In genomic region chr10:95423327-95424005, GRCh38 we compare ENCODE assay signal across 14 cellular contexts.
DNase-seq lines count a peak whose midpoint lies in the region; ATAC-seq and TF ChIP-seq lines count a peak whose summit lies in the region.
"Had no signal": no experiment of that assay in that cellular context is flagged by ENCODE, and none has a peak within 500 bp of the region (broad histone marks: within the 10 kb centered on the region; RNA-seq: fewer than 3 reads in every experiment).

No MANE protein-coding gene starts in this region.

- CTCF ChIA-PET in WTC11 (lab: Charles Lee), result interaction anchor here (0.7 to 1.1 kb wide), 2 partner anchors 176 to 178 kb away, joined by 3 read pairs; no protein-coding TSS in a partner anchor

- H3K36me3 Mint-ChIP-seq in WTC11, result no peaks in the 10 kb centered on the region
- no peaks in the 10 kb centered on the region for H3K36me3 Mint-ChIP-seq in stimulated activated naive B cell treated with anti-CD40 and anti-IgM and Interleukin-4, amounts not matched to agents 10 μg/mL and 1 μg/mL and 100 μg/mL, for 72 hours
- no peaks in the 10 kb centered on the region for H3K36me3 Mint-ChIP-seq in activated T-helper 2 cell treated with anti-CD3 and anti-CD28 coated beads, Interferon-gamma antibody, Interleukin-2, Interleukin-4, amounts not matched to agents 10 μg/mL and 5 μg/mL and 100 μg/mL, durations not matched to agents 14 hours and 24 hours and 36 hours (ENCODE audit: low read depth)
- no peaks in the 10 kb centered on the region for H3K36me3 Mint-ChIP-seq in activated T-cell treated with anti-CD3 and anti-CD28 coated beads, Interleukin-2, amount 50 U/mL, for 72 hours (ENCODE audit: insufficient read depth in 2 of 2)
- H3K36me3 Mint-ChIP-seq: CD14-positive monocyte had no signal

- no peaks in the 10 kb centered on the region for H3K4me1 Mint-ChIP-seq in WTC11
- no peaks in the 10 kb centered on the region for H3K4me1 Mint-ChIP-seq in stimulated activated naive B cell treated with anti-CD40 and anti-IgM and Interleukin-4, amounts not matched to agents 10 μg/mL and 1 μg/mL and 100 μg/mL, for 72 hours
- no peaks in the 10 kb centered on the region for H3K4me1 Mint-ChIP-seq in activated T-helper 2 cell treated with anti-CD3 and anti-CD28 coated beads, Interferon-gamma antibody, Interleukin-2, Interleukin-4, amounts not matched to agents 10 μg/mL and 5 μg/mL and 100 μg/mL, durations not matched to agents 14 hours and 24 hours and 36 hours (ENCODE audit: low read depth)
- no peaks in the 10 kb centered on the region for H3K4me1 Mint-ChIP-seq in activated T-cell treated with anti-CD3 and anti-CD28 coated beads, Interleukin-2, amount 50 U/mL, for 72 hours (ENCODE audit: low read depth)
- H3K4me1 Mint-ChIP-seq: CD14-positive monocyte had no signal

- intact Hi-C loops in left ventricle myocardium superior (cut with micrococcal nuclease), result loop anchor here (10.0 kb wide), 1 partner anchor 49 kb away; no protein-coding TSS in a partner anchor
- intact Hi-C loops in activated T-helper 2 cell treated with anti-CD3 and anti-CD28 coated beads, Interferon-gamma antibody, Interleukin-2, Interleukin-4, amounts not matched to agents 10 μg/mL and 5 μg/mL and 100 μg/mL, durations not matched to agents 14 hours and 24 hours and 36 hours (cut with micrococcal nuclease), result no loop called here

- TF ChIP-seq CTCF in WTC11 (IDR thresholded peaks at IDR 0.05), result no peak

- H3K4me3 Mint-ChIP-seq in WTC11, result no peak overlapping the region
- no peak overlapping the region for H3K4me3 Mint-ChIP-seq in stimulated activated naive B cell treated with anti-CD40 and anti-IgM and Interleukin-4, amounts not matched to agents 10 μg/mL and 1 μg/mL and 100 μg/mL, for 72 hours
- H3K4me3 Mint-ChIP-seq in activated T-helper 2 cell treated with anti-CD3 and anti-CD28 coated beads, Interferon-gamma antibody, Interleukin-2, Interleukin-4, amounts not matched to agents 10 μg/mL and 5 μg/mL and 100 μg/mL, durations not matched to agents 14 hours and 24 hours and 36 hours (ENCODE audit: low read depth), result no peak overlapping the region
- H3K4me3 Mint-ChIP-seq in activated T-cell treated with anti-CD3 and anti-CD28 coated beads, Interleukin-2, amount 50 U/mL, for 72 hours, result no peak overlapping the region
- H3K4me3 Mint-ChIP-seq: CD14-positive monocyte, HFFc6 had no signal

- no peaks in the 10 kb centered on the region for H3K27me3 Mint-ChIP-seq in WTC11 (ENCODE audit: low read depth)
- peaks cover 0 to 4% of the 10 kb centered on the region in 2 donors for H3K27me3 Mint-ChIP-seq in stimulated activated naive B cell treated with anti-CD40 and anti-IgM and Interleukin-4, amounts not matched to agents 10 μg/mL and 1 μg/mL and 100 μg/mL, for 72 hours
- H3K27me3 Mint-ChIP-seq in activated T-helper 2 cell treated with anti-CD3 and anti-CD28 coated beads, Interferon-gamma antibody, Interleukin-2, Interleukin-4, amounts not matched to agents 10 μg/mL and 5 μg/mL and 100 μg/mL, durations not matched to agents 14 hours and 24 hours and 36 hours (ENCODE audit: low read depth), result peaks cover 36% of the 10 kb centered on the region
- no peaks in the 10 kb centered on the region for H3K27me3 Mint-ChIP-seq in activated T-cell treated with anti-CD3 and anti-CD28 coated beads, Interleukin-2, amount 50 U/mL, for 72 hours (ENCODE audit: low read depth)

- no peak for DNase-seq in WTC11 (ENCODE audit: low spot score)
- no peak for DNase-seq in left ventricle myocardium superior
- no peak for DNase-seq in stimulated activated naive B cell treated with anti-CD40 and anti-IgM and Interleukin-4, amounts not matched to agents 10 μg/mL and 1 μg/mL and 100 μg/mL, for 72 hours
- no peak for DNase-seq in activated T-helper 2 cell treated with anti-CD3 and anti-CD28 coated beads, Interferon-gamma antibody, Interleukin-2, Interleukin-4, amounts not matched to agents 10 μg/mL and 5 μg/mL and 100 μg/mL, durations not matched to agents 14 hours and 24 hours and 36 hours (ENCODE audit: low spot score)
- no peak for DNase-seq in activated CD4-positive, alpha-beta T cell treated with anti-CD3 and anti-CD28 coated beads for 1 hour
- no peak for DNase-seq in glomerular visceral epithelial cell (ENCODE audit: extremely low spot score)
- no peak for DNase-seq in activated T-cell treated with anti-CD3 and anti-CD28 coated beads, Interleukin-2, amount 50 U/mL, for 72 hours
- DNase-seq: activated T-cell treated with anti-CD3 and anti-CD28 coated beads for 4 hours; colonic mucosa; HFFc6; NCI-H2171 treated with DMSO at 0.1 percent for 48 hours; stimulated activated naive CD8-positive, alpha-beta T cell treated with anti-CD3 and anti-CD28 coated beads, Interleukin-15, Interleukin-2, amounts not matched to agents 100 U/mL and 50 U/mL, for 24 hours had no signal

- ATAC-seq in GM18868 (IDR thresholded peaks at IDR 0.05; ENCODE audit: unreplicated experiment) (peak; percentile 73), WTC11 (no peak), left ventricle myocardium superior (peak; percentile 30)
- ATAC-seq in stimulated activated naive B cell treated with anti-CD40 and anti-IgM and Interleukin-4, amounts not matched to agents 10 μg/mL and 1 μg/mL and 100 μg/mL, for 72 hours (replicated peaks), result peak; percentile 31 to 56
- ATAC-seq in activated T-cell treated with anti-CD3 and anti-CD28 coated beads, Interleukin-2, amount 50 U/mL, for 72 hours (replicated peaks in 1 of 2), result no peak
- ATAC-seq: stimulated activated naive CD8-positive, alpha-beta T cell treated with anti-CD3 and anti-CD28 coated beads, Interleukin-15, Interleukin-2, amounts not matched to agents 100 U/mL and 50 U/mL, for 24 hours had no signal

- H3K27ac Mint-ChIP-seq in WTC11, result peak overlapping the region; percentile 12; the same call in 1 of the 2 replicates
- no peak overlapping the region for H3K27ac Mint-ChIP-seq in stimulated activated naive B cell treated with anti-CD40 and anti-IgM and Interleukin-4, amounts not matched to agents 10 μg/mL and 1 μg/mL and 100 μg/mL, for 72 hours
- H3K27ac Mint-ChIP-seq in activated T-helper 2 cell treated with anti-CD3 and anti-CD28 coated beads, Interferon-gamma antibody, Interleukin-2, Interleukin-4, amounts not matched to agents 10 μg/mL and 5 μg/mL and 100 μg/mL, durations not matched to agents 14 hours and 24 hours and 36 hours, result no peak overlapping the region
- no peak overlapping the region for H3K27ac Mint-ChIP-seq in activated T-cell treated with anti-CD3 and anti-CD28 coated beads, Interleukin-2, amount 50 U/mL, for 72 hours
- H3K27ac Mint-ChIP-seq: CD14-positive monocyte, HFFc6 had no signal

- no peaks in the 10 kb centered on the region for H3K9me3 Mint-ChIP-seq in WTC11
- no peaks in the 10 kb centered on the region for H3K9me3 Mint-ChIP-seq in stimulated activated naive B cell treated with anti-CD40 and anti-IgM and Interleukin-4, amounts not matched to agents 10 μg/mL and 1 μg/mL and 100 μg/mL, for 72 hours
- no peaks in the 10 kb centered on the region for H3K9me3 Mint-ChIP-seq in activated T-helper 2 cell treated with anti-CD3 and anti-CD28 coated beads, Interferon-gamma antibody, Interleukin-2, Interleukin-4, amounts not matched to agents 10 μg/mL and 5 μg/mL and 100 μg/mL, durations not matched to agents 14 hours and 24 hours and 36 hours
- H3K9me3 Mint-ChIP-seq in activated T-cell treated with anti-CD3 and anti-CD28 coated beads, Interleukin-2, amount 50 U/mL, for 72 hours, result no peaks in the 10 kb centered on the region
- H3K9me3 Mint-ChIP-seq: CD14-positive monocyte, HFFc6 had no signal

- POLR2A ChIA-PET in WTC11 (lab: Charles Lee), result no interaction called here

TF ChIP-seq in WTC11, 78 proteins besides CTCF, POLR2A, EP300 and RAD21:
- TF ChIP-seq ZNF232 (CRISPR knock-in tag; IDR thresholded peaks at IDR 0.05), result no peak
TF ChIP-seq in WTC11: peak in this region for 0.

Comparison
In these comparisons a context has a peak if more than half of its experiments do, and no peak if none do; other contexts are left out.
1. ATAC-seq: peak in GM18868 (single experiment), left ventricle myocardium superior (single experiment) and stimulated activated naive B cell treated with anti-CD40 and anti-IgM and Interleukin-4, amounts not matched to agents 10 μg/mL and 1 μg/mL and 100 μg/mL, for 72 hours (2 of 2); none in WTC11 (single experiment) and activated T-cell treated with anti-CD3 and anti-CD28 coated beads, Interleukin-2, amount 50 U/mL, for 72 hours (0 of 2).